Comparison of ENCODE assay signal across 2 cellular contexts in genomic region chr6:22334778-22335177, GRCh38.
TF ChIP-seq lines count a peak whose summit lies in the region.

No MANE protein-coding gene starts in this region.

TF ChIP-seq in SK-N-SH, 30 proteins besides CTCF, POLR2A, EP300 and RAD21 (continued from another document):
- TF ChIP-seq, protein P1, sequence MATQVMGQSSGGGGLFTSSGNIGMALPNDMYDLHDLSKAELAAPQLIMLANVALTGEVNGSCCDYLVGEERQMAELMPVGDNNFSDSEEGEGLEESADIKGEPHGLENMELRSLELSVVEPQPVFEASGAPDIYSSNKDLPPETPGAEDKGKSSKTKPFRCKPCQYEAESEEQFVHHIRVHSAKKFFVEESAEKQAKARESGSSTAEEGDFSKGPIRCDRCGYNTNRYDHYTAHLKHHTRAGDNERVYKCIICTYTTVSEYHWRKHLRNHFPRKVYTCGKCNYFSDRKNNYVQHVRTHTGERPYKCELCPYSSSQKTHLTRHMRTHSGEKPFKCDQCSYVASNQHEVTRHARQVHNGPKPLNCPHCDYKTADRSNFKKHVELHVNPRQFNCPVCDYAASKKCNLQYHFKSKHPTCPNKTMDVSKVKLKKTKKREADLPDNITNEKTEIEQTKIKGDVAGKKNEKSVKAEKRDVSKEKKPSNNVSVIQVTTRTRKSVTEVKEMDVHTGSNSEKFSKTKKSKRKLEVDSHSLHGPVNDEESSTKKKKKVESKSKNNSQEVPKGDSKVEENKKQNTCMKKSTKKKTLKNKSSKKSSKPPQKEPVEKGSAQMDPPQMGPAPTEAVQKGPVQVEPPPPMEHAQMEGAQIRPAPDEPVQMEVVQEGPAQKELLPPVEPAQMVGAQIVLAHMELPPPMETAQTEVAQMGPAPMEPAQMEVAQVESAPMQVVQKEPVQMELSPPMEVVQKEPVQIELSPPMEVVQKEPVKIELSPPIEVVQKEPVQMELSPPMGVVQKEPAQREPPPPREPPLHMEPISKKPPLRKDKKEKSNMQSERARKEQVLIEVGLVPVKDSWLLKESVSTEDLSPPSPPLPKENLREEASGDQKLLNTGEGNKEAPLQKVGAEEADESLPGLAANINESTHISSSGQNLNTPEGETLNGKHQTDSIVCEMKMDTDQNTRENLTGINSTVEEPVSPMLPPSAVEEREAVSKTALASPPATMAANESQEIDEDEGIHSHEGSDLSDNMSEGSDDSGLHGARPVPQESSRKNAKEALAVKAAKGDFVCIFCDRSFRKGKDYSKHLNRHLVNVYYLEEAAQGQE (IDR thresholded peaks at IDR 0.05; ENCODE audit: low read depth, low read length) = no peak

TF ChIP-seq in SK-N-SH treated with all-trans-retinoic acid at 6 μM for 48 hours, 23 proteins besides CTCF, POLR2A, EP300 and RAD21 (continued from another document):
- TF ChIP-seq POU6F1 (CRISPR knock-in tag; IDR thresholded peaks at IDR 0.05; ENCODE audit: borderline replicate concordance, low read depth) (no peak), SNAI2 (CRISPR knock-in tag; IDR thresholded peaks at IDR 0.05) (no peak)
